In genomic region chr3:17802993-17803392, GRCh38 we compare ENCODE assay signal across 12 cellular contexts.
DNase-seq lines count a peak whose midpoint lies in the region; ATAC-seq and TF ChIP-seq lines count a peak whose summit lies in the region.
"Had no signal": no experiment of that assay in that cellular context is flagged by ENCODE, and none has a peak within 500 bp of the region (broad histone marks: within the 10 kb centered on the region; RNA-seq: fewer than 3 reads in every experiment).

No MANE protein-coding gene starts in this region.

- H3K27me3 ChIP-seq in GM06990 (replicated peaks; ENCODE audit: control insufficient read depth, insufficient read depth, low read length) = no peaks in the 10 kb centered on the region
- H3K27me3 ChIP-seq in MM.1S (replicated peaks; ENCODE audit: insufficient read depth, low read length) = no peaks in the 10 kb centered on the region
- no peaks in the 10 kb centered on the region for H3K27me3 ChIP-seq in HAP-1 (ENCODE audit: low read depth)

- no peaks in the 10 kb centered on the region for H3K79me2 ChIP-seq in MM.1S (ENCODE audit: low read length)

- H3K4me1 Mint-ChIP-seq in activated CD4-positive, alpha-beta memory T cell treated with anti-CD3 and anti-CD28 coated beads for 36 hours (ENCODE audit: low read depth) = peaks cover 6% of the 10 kb centered on the region

- no peak overlapping the region for H3K4me3 Mint-ChIP-seq in activated CD4-positive, alpha-beta memory T cell treated with anti-CD3 and anti-CD28 coated beads for 36 hours
- H3K4me3 Mint-ChIP-seq: activated CD4-positive, alpha-beta T cell treated with anti-CD3 and anti-CD28 coated beads for 36 hours had no signal

- H3K9me2 ChIP-seq in MM.1S (replicated peaks; ENCODE audit: insufficient read depth, low read length) = no peaks in the 10 kb centered on the region

- no peak overlapping the region for H3K27ac Mint-ChIP-seq in activated CD4-positive, alpha-beta memory T cell treated with anti-CD3 and anti-CD28 coated beads for 36 hours
- H3K27ac Mint-ChIP-seq: activated CD4-positive, alpha-beta T cell treated with anti-CD3 and anti-CD28 coated beads for 36 hours had no signal

- CTCF ChIA-PET in activated CD4-positive, alpha-beta memory T cell treated with anti-CD3 and anti-CD28 coated beads for 36 hours (lab: Charles Lee) = interaction anchor here (1.0 kb wide), 1 partner anchor 38 kb away, joined by 3 read pairs; no protein-coding TSS in a partner anchor

- POLR2A ChIA-PET in activated CD4-positive, alpha-beta memory T cell treated with anti-CD3 and anti-CD28 coated beads for 36 hours (lab: Charles Lee) = no interaction called here

- H3K27me3 Mint-ChIP-seq in activated CD4-positive, alpha-beta memory T cell treated with anti-CD3 and anti-CD28 coated beads for 36 hours = peaks cover 2% of the 10 kb centered on the region

- H3F3A ChIP-seq in MM.1S (ENCODE audit: insufficient read depth, low read length) = no peaks in the 10 kb centered on the region

- H3K9ac ChIP-seq in MM.1S (ENCODE audit: low read length) = no peak overlapping the region

- H2AFZ ChIP-seq in MM.1S (ENCODE audit: low read length) = no peak overlapping the region

- DNase-seq in GM06990 (ENCODE audit: extremely low read depth, insufficient read length) (peak; percentile 28), MM.1S (peak; percentile 69), RKO (ENCODE audit: low spot score) (no peak), foreskin melanocyte (no peak), HAP-1 (ENCODE audit: low spot score in 2 of 2) (no peak)
- no peak for DNase-seq in activated CD4-positive, alpha-beta memory T cell treated with anti-CD3 and anti-CD28 coated beads for 36 hours
- DNase-seq: activated CD4-positive, alpha-beta T cell treated with anti-CD3 and anti-CD28 coated beads for 36 hours; Calu3; mucosa of descending colon; SW 1271 had no signal

- H3K36me3 Mint-ChIP-seq in activated CD4-positive, alpha-beta memory T cell treated with anti-CD3 and anti-CD28 coated beads for 36 hours = no peaks in the 10 kb centered on the region

- H3K36me3 ChIP-seq in GM06990 (ENCODE audit: control insufficient read depth, insufficient read depth, low read length) (no peaks in the 10 kb centered on the region), MM.1S (replicated peaks; ENCODE audit: insufficient read depth, low read length) (no peaks in the 10 kb centered on the region), HAP-1 (replicated peaks) (no peaks in the 10 kb centered on the region)

- intact Hi-C loops in activated CD4-positive, alpha-beta memory T cell treated with anti-CD3 and anti-CD28 coated beads for 36 hours (cut with micrococcal nuclease) = no loop called here

- H3K9me3 Mint-ChIP-seq in activated CD4-positive, alpha-beta memory T cell treated with anti-CD3 and anti-CD28 coated beads for 36 hours = no peaks in the 10 kb centered on the region

- ATAC-seq in GM19452 (IDR thresholded peaks at IDR 0.05; ENCODE audit: unreplicated experiment) (peak; percentile 73), HG02938 (IDR thresholded peaks at IDR 0.05; ENCODE audit: unreplicated experiment) (peak; percentile 74)
- ATAC-seq: activated CD4-positive, alpha-beta T cell treated with anti-CD3 and anti-CD28 coated beads for 36 hours; mucosa of descending colon had no signal

- in situ Hi-C loops in HAP-1 (cut with MboI; ENCODE audit: low sequenced_read_pairs) = no loop called here

- no peaks in the 10 kb centered on the region for H4K20me1 ChIP-seq in MM.1S (ENCODE audit: insufficient read depth, low read length)

- H3K4me1 ChIP-seq in MM.1S (ENCODE audit: low read length) = 0 out of 2 replicates have a peak, but pooled peaks cover 3% of the 10 kb centered on the region
- no peaks in the 10 kb centered on the region for H3K4me1 ChIP-seq in HAP-1

- TF ChIP-seq CTCF in GM06990 (IDR thresholded peaks at IDR 0.05; ENCODE audit: insufficient read depth, low read length, poor library complexity, severe bottlenecking) = peak; percentile 42
- TF ChIP-seq CTCF in MM.1S (IDR thresholded peaks at IDR 0.05; ENCODE audit: low read length) = peak; percentile 42

- H3K4me3 ChIP-seq in GM06990 (replicated peaks; ENCODE audit: low read depth, low read length) (no peak overlapping the region), MM.1S (ENCODE audit: low read length) (no peak overlapping the region), HAP-1 (no peak overlapping the region)
- H3K4me3 ChIP-seq: mucosa of descending colon had no signal

- H3K27ac ChIP-seq in MM.1S (ENCODE audit: low read length) = no peak overlapping the region

- H3K9me3 ChIP-seq in MM.1S (replicated peaks; ENCODE audit: insufficient read depth, low read length) (no peaks in the 10 kb centered on the region), HAP-1 (no peaks in the 10 kb centered on the region)
- H3K9me3 ChIP-seq: mucosa of descending colon had no signal

- H3K4me2 ChIP-seq in MM.1S (ENCODE audit: low read depth, low read length) = no peak overlapping the region

Comparison
In these comparisons a context has a peak if more than half of its experiments do, and no peak if none do; other contexts are left out.
1. DNase-seq: peak in GM06990 (single experiment) and MM.1S (single experiment); none in activated CD4-positive, alpha-beta memory T cell treated with anti-CD3 and anti-CD28 coated beads for 36 hours (single experiment), RKO (single experiment), foreskin melanocyte (single experiment) and HAP-1 (0 of 2).